In the genomic region with DNA sequence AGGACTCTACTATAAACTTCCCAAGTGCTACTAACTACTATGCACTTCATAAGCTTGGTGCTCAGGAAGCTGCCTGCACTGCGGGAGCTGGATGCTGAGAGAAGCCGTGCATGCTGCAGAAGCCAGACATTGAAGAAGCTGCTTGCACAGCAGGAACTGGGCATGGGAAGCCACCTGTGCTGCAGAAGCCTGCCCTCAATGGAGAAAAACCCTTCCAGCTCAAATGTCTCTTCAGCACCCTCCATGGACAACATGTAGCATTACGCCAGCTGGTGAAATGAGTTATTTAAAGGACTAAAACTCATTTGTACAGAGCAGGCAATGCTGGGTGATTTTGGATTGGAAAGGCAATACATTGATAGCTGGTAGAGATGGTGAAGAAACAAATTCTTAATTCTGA, we compare ENCODE assay signal across 8 cellular contexts.
DNase-seq lines count a peak whose midpoint lies in the region; ATAC-seq and TF ChIP-seq lines count a peak whose summit lies in the region.

No MANE protein-coding gene starts in this region.

- H3K36me3 ChIP-seq in Caco-2 (ENCODE audit: control insufficient read depth, insufficient read depth, low read length) (no peaks in the 10 kb centered on the region), brain microvascular endothelial cell (replicated peaks) (no peaks in the 10 kb centered on the region)

- TF ChIP-seq CTCF in Caco-2 (IDR thresholded peaks at IDR 0.05; ENCODE audit: insufficient read depth in 1 of 2, low read depth in 1 of 2, low read length in 1 of 2, severe bottlenecking in 1 of 2, unreplicated experiment in 1 of 2) (peak in 1 of 2 experiments; percentile 28), brain microvascular endothelial cell (IDR thresholded peaks at IDR 0.05; ENCODE audit: low read depth, low read length, missing control alignments) (no peak)

- in situ Hi-C loops in brain microvascular endothelial cell (cut with HindIII; ENCODE audit: low pct_ligation_motif_present, low sequenced_read_pairs), result no loop called here

- H3K4me3 ChIP-seq in Caco-2 (ENCODE audit: low read depth, low read length) (no peak overlapping the region), brain microvascular endothelial cell (ENCODE audit: low read depth, low read length) (no peak overlapping the region)

- DNase-seq in Caco-2 (peak; percentile 18 to 42), NCI-H2227 (lab: John Stamatoyannopoulos, UW; ENCODE audit: unreplicated experiment) (peak; percentile 52), brain microvascular endothelial cell (no peak), substantia nigra (lab: John Stamatoyannopoulos, UW) (no peak), NCI-H1048 (lab: John Stamatoyannopoulos, UW) (no peak)
- no peak for DNase-seq in activated CD8-positive, alpha-beta memory T cell treated with anti-CD3 and anti-CD28 coated beads, Interleukin-2, amount 50 U/mL, for 4 hours

- H3K27me3 ChIP-seq in Caco-2 (replicated peaks; ENCODE audit: control insufficient read depth, insufficient read depth, low read length), result no peaks in the 10 kb centered on the region
- H3K27me3 ChIP-seq in brain microvascular endothelial cell (replicated peaks), result no peaks in the 10 kb centered on the region

- POLR2A ChIA-PET in Caco-2 (lab: Charles Lee), result no interaction called here

- H3K4me1 Mint-ChIP-seq in Caco-2 (ENCODE audit: low read depth, unreplicated experiment), result no peaks in the 10 kb centered on the region

- ATAC-seq in GM21576 (IDR thresholded peaks at IDR 0.05; ENCODE audit: unreplicated experiment) (peak; percentile 59), esophagus mucosa (peak; percentile 77)

- peaks cover 3% of the 10 kb centered on the region for H3K27me3 Mint-ChIP-seq in Caco-2 (ENCODE audit: insufficient read depth, unreplicated experiment)

- BruUV-seq in Caco-2 (replicated peaks; lab: Mats Ljungman, UMichigan), result no TSS peak

- H3K27ac Mint-ChIP-seq in Caco-2 (ENCODE audit: unreplicated experiment), result no peak overlapping the region

- H3K36me3 Mint-ChIP-seq in Caco-2 (ENCODE audit: insufficient read depth, unreplicated experiment), result no peaks in the 10 kb centered on the region

- H3K4me1 ChIP-seq in Caco-2, result no peaks in the 10 kb centered on the region

- H3K27ac ChIP-seq in brain microvascular endothelial cell (no peak overlapping the region), substantia nigra (ENCODE audit: low read depth, low read length, poor library complexity, severe bottlenecking) (no peak overlapping the region)

- no peaks in the 10 kb centered on the region for H3K9me3 ChIP-seq in Caco-2

- intact Hi-C loops in Caco-2 (cut with micrococcal nuclease; ENCODE audit: unreplicated experiment), result loop anchor here (1.0 kb wide), 1 partner anchor 121 kb away; no protein-coding TSS in a partner anchor

- H3K9me3 Mint-ChIP-seq in Caco-2 (ENCODE audit: unreplicated experiment), result no peaks in the 10 kb centered on the region

- H3K4me3 Mint-ChIP-seq in Caco-2 (ENCODE audit: unreplicated experiment), result no peak overlapping the region

- CTCF ChIA-PET in Caco-2 (lab: Charles Lee), result interaction anchor here (0.6 to 1.0 kb wide), 2 partner anchors 10 to 121 kb away, joined by 3 read pairs; no protein-coding TSS in a partner anchor

Comparison
In these comparisons a context has a peak if more than half of its experiments do, and no peak if none do; other contexts are left out.
1. DNase-seq: peak in Caco-2 (2 of 2) and NCI-H2227 (single experiment); none in brain microvascular endothelial cell (single experiment), substantia nigra (0 of 49), NCI-H1048 (single experiment) and activated CD8-positive, alpha-beta memory T cell treated with anti-CD3 and anti-CD28 coated beads, Interleukin-2, amount 50 U/mL, for 4 hours (single experiment).